11 cellular contexts compared by ENCODE assay signal in the genomic region with DNA sequence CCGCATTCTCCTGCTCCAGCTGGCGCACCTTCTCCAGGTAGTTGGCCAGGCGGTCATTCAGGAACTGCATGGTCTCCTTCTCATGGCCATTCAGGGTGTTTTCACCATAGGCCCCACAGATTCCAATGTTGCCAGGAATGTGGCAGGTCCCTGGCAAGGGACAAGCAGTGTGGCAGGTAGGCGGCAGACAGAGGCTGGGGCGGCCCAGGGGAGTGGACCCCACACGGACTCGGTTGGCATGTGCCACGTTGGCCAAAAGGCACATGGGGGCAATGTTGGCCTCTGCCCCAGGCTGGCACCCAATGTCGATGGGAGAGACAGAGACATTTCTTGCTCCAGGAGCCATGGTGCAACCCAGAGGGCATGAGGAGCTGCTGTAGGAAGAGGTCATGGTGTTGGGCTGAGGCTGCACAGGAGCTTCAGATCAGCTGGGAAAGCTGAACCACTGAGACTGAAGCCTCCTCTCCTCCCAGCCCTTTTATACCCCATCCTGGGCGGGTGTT. TPM values are rescaled to one million over a fixed set of nuclear protein-coding genes. Genes with fewer than 3 reads are reported as not detected.
"Had no signal": no experiment of that assay in that cellular context is flagged by ENCODE, and none has a peak within 500 bp of the region (broad histone marks: within the 10 kb centered on the region; RNA-seq: fewer than 3 reads in every experiment).

A gene (minus strand): TSS at position 453 of the 503 bp plus-strand sequence. CDS start 62 bp downstream, at position 391.

- ATAC-seq: GM23338, HCT116 had no signal

- H2AFZ ChIP-seq: GM23248, GM23338 had no signal

- H3K4me1 ChIP-seq: HAP-1 had no signal

- FAIRE-seq: H54 had no signal

- H3K9me3 ChIP-seq: HAP-1 had no signal

- DNase-seq: GM23248, GOT3, H7, H9, HCEC 1CT, HFFc6 had no signal

- H3K36me3 ChIP-seq: HAP-1 had no signal

- H3K27ac ChIP-seq: GM23248 had no signal

- H3K9ac ChIP-seq: GM23248 had no signal

- H3K4me2 ChIP-seq: GM23338 had no signal

- H3K4me3 ChIP-seq: GM23248, GM23338, HAP-1 had no signal

RNA-seq across cellular contexts. Expression of the gene that starts here (rescaled TPM):
- total RNA-seq: GM23248, GM23338, H4, H7, H9 had no signal
- polyA plus RNA-seq: GM23248, GM23338 had no signal
